35 cellular contexts compared by ENCODE assay signal in genomic region chr7:36611703-36612102, GRCh38.
"Had no signal": no experiment of that assay in that cellular context is flagged by ENCODE, and none has a peak within 500 bp of the region (broad histone marks: within the 10 kb centered on the region; RNA-seq: fewer than 3 reads in every experiment).

No MANE protein-coding gene starts in this region.

- ATAC-seq: activated CD4-positive, CD25-positive, alpha-beta regulatory T cell treated with anti-CD3 and anti-CD28 coated beads, Interleukin-2, amount 50 U/mL, for 24 hours; left cardiac atrium; naive thymus-derived CD4-positive, alpha-beta T cell; right cardiac atrium; stimulated activated naive CD8-positive, alpha-beta T cell treated with anti-CD3 and anti-CD28 coated beads, Interleukin-15, Interleukin-2, amounts not matched to agents 100 U/mL and 50 U/mL, for 24 hours had no signal

- H3K36me3 ChIP-seq: adrenal gland, cardiac muscle cell, colonic mucosa, neural progenitor cell, uterus had no signal

- H3K27me3 ChIP-seq: adrenal gland, cardiac muscle cell, colonic mucosa, neural progenitor cell, spleen, testis, transverse colon, uterus had no signal

- H3K4me2 ChIP-seq: neural progenitor cell had no signal

- H3K27ac ChIP-seq: adrenal gland, cardiac muscle cell, colonic mucosa, neural progenitor cell, testis, transverse colon, uterus, VCaP had no signal

- H3K36me3 Mint-ChIP-seq: activated CD4-positive, alpha-beta memory T cell treated with anti-CD3 and anti-CD28 coated beads for 36 hours; brain; memory B cell; neural progenitor cell had no signal

- H3K4me3 Mint-ChIP-seq: activated CD4-positive, alpha-beta memory T cell treated with anti-CD3 and anti-CD28 coated beads for 36 hours; activated naive CD4-positive, alpha-beta T cell treated with anti-CD3 and anti-CD28 coated beads for 36 hours; activated naive CD8-positive, alpha-beta T cell treated with anti-CD3 and anti-CD28 coated beads for 36 hours; activated T-helper 1 cell treated with anti-CD3 and anti-CD28 coated beads, Interleukin-12 subunit alpha, Interleukin-12 subunit beta, Interleukin-2, Interleukin-4 antibody, amounts not matched to agents 30 ng/mL and 10 ng/mL and 1 ng/mL, durations not matched to agents 14 hours and 24 hours and 36 hours; brain; memory B cell; naive thymus-derived CD4-positive, alpha-beta T cell; neural progenitor cell; T-helper 1 cell treated with Interleukin-12 subunit alpha and Interleukin-12 subunit beta and Interleukin-4 antibody, amounts not matched to agents 30 μg/mL and 1 μg/mL, for 36 hours had no signal

- H3K27ac Mint-ChIP-seq: activated CD4-positive, alpha-beta memory T cell treated with anti-CD3 and anti-CD28 coated beads for 36 hours; activated naive CD4-positive, alpha-beta T cell treated with anti-CD3 and anti-CD28 coated beads for 36 hours; activated naive CD8-positive, alpha-beta T cell treated with anti-CD3 and anti-CD28 coated beads for 36 hours; activated T-helper 1 cell treated with anti-CD3 and anti-CD28 coated beads, Interleukin-12 subunit alpha, Interleukin-12 subunit beta, Interleukin-2, Interleukin-4 antibody, amounts not matched to agents 30 ng/mL and 10 ng/mL and 1 ng/mL, durations not matched to agents 14 hours and 24 hours and 36 hours; brain; memory B cell; naive thymus-derived CD4-positive, alpha-beta T cell; neural progenitor cell; T-helper 1 cell treated with Interleukin-12 subunit alpha and Interleukin-12 subunit beta and Interleukin-4 antibody, amounts not matched to agents 30 μg/mL and 1 μg/mL, for 36 hours had no signal

- H3K4me1 ChIP-seq: adrenal gland, colonic mucosa, testis, transverse colon, uterus had no signal

- H3K9me3 Mint-ChIP-seq: activated CD4-positive, alpha-beta memory T cell treated with anti-CD3 and anti-CD28 coated beads for 36 hours; activated naive CD4-positive, alpha-beta T cell treated with anti-CD3 and anti-CD28 coated beads for 36 hours; activated naive CD8-positive, alpha-beta T cell treated with anti-CD3 and anti-CD28 coated beads for 36 hours; activated T-helper 1 cell treated with anti-CD3 and anti-CD28 coated beads, Interleukin-12 subunit alpha, Interleukin-12 subunit beta, Interleukin-2, Interleukin-4 antibody, amounts not matched to agents 30 ng/mL and 10 ng/mL and 1 ng/mL, durations not matched to agents 14 hours and 24 hours and 36 hours; brain; memory B cell; naive thymus-derived CD4-positive, alpha-beta T cell; neural progenitor cell; T-helper 1 cell treated with Interleukin-12 subunit alpha and Interleukin-12 subunit beta and Interleukin-4 antibody, amounts not matched to agents 30 μg/mL and 1 μg/mL, for 36 hours had no signal

- FAIRE-seq: endometrium, TTC549 had no signal

- H3K4me3 ChIP-seq: adrenal gland, cardiac muscle cell, colonic mucosa, neural progenitor cell, spleen, testis, transverse colon, uterus had no signal

- H3K9me3 ChIP-seq: colonic mucosa, spleen, testis, transverse colon, uterus had no signal

- H3K9ac ChIP-seq: neural progenitor cell had no signal

- DNase-seq: activated CD4-positive, alpha-beta memory T cell treated with anti-CD3 and anti-CD28 coated beads for 36 hours; activated CD4-positive, alpha-beta T cell treated with anti-CD3 and anti-CD28 coated beads for 48 hours; activated CD8-positive, alpha-beta memory T cell treated with anti-CD3 and anti-CD28 coated beads, Interleukin-2, amount 50 U/mL, for 4 hours; activated effector memory CD4-positive, alpha-beta T cell treated with anti-CD3 and anti-CD28 coated beads, Interleukin-2, amount 50 U/mL, for 16 hours; activated naive CD4-positive, alpha-beta T cell treated with anti-CD3 and anti-CD28 coated beads for 36 hours; activated naive CD8-positive, alpha-beta T cell treated with anti-CD3 and anti-CD28 coated beads for 36 hours; activated T-cell treated with anti-CD3 and anti-CD28 coated beads, Interleukin-2, amount 50 U/mL, for 1 hour; adrenal gland; aorta; cerebellar nuclear complex; colonic mucosa; effector CD8-positive, alpha-beta T cell; islet precursor cell; left cardiac atrium; midbrain; naive thymus-derived CD4-positive, alpha-beta T cell; posterior cingulate gyrus; right cardiac atrium; spleen; stimulated activated CD4-positive, alpha-beta T cell treated with anti-CD3 and anti-CD28 coated beads, Interleukin-2, amount 100 ng/mL, for 48 hours; stimulated activated naive CD8-positive, alpha-beta T cell treated with anti-CD3 and anti-CD28 coated beads, Interleukin-15, Interleukin-2, amounts not matched to agents 100 U/mL and 50 U/mL, for 24 hours; T-helper 9 cell; testis; transverse colon; uterus had no signal

- H3K27me3 Mint-ChIP-seq: activated CD4-positive, alpha-beta memory T cell treated with anti-CD3 and anti-CD28 coated beads for 36 hours; activated naive CD8-positive, alpha-beta T cell treated with anti-CD3 and anti-CD28 coated beads for 36 hours; naive thymus-derived CD4-positive, alpha-beta T cell had no signal
